Comparison of ENCODE assay signal across 8 cellular contexts in the genomic region with DNA sequence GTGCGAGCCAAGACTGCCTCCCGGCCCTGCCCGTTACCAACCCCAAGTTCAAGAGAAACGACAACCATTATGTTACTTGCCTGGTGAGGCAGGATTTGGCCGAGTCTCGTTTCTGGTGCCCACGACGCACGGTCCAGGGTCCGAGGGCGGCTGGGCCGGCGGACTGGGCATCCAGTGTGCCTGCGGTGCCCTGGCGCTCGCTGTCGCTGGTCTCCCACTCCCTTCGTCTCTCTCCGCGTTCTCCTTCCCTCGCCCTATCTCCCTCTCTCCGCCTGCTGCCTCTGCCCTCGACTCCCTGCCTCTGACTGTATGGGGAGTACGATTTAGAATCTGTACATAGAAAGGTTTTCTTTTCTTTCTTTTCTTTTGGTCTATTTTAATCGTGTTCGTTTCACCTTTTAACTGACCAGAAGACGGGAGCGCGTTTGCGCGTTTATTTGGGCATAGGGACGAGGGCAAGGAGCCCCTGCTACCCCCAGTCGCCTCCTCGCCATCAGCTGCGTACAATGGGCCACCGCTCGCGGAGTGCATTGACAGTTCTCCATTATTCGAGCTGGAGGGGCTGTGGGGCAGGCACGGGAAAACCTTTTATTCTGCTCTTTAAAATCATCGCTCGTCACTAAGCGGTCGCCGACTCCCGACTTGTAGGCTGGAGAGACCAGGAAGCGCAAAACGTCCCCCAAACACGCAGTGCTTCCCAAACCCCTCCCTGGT. TPM values are rescaled to one million over a fixed set of nuclear protein-coding genes. Genes with fewer than 3 reads are reported as not detected.
DNase-seq lines count a peak whose midpoint lies in the region; ATAC-seq and TF ChIP-seq lines count a peak whose summit lies in the region.

No MANE protein-coding gene starts in this region.

- H3K36me3 ChIP-seq in GM23338 (ENCODE audit: insufficient read depth) (no peaks in the 10 kb centered on the region), iPS-18a (ENCODE audit: control insufficient read depth, low read depth, low read length) (no peaks in the 10 kb centered on the region), subcutaneous abdominal adipose tissue (ENCODE audit: control insufficient read depth in 5 of 5, insufficient read depth in 5 of 5, low read length in 5 of 5) (no peaks in the 10 kb centered on the region)

- H3K9me3 Mint-ChIP-seq in GM23338 = no peaks in the 10 kb centered on the region; the same call in 2 of the 3 replicates
- H3K9me3 Mint-ChIP-seq in activated naive CD8-positive, alpha-beta T cell treated with anti-CD3 and anti-CD28 coated beads for 36 hours = no peaks in the 10 kb centered on the region

- CTCF ChIA-PET in AG04449 (lab: Yijun Ruan, JAX) = interaction anchor here (0.7 to 0.9 kb wide), 2 partner anchors 221 to 488 kb away, joined by 3 read pairs; no protein-coding TSS in a partner anchor

- peaks cover 19% of the 10 kb centered on the region; the same call in 1 of the 2 replicates for H3F3A ChIP-seq in GM23338 (replicated peaks; ENCODE audit: low read depth)

- H3K4me3 ChIP-seq in AG04449 (ENCODE audit: low read depth, low read length) = peak overlapping the region; percentile 80
- peak overlapping the region; percentile 69 for H3K4me3 ChIP-seq in GM23338
- peak overlapping the region; percentile 59 for H3K4me3 ChIP-seq in iPS-18a (ENCODE audit: low read length)
- peak overlapping the region; percentile 81 to 97 (median 88) for H3K4me3 ChIP-seq in subcutaneous abdominal adipose tissue (ENCODE audit: low read depth in 1 of 5, low read length in 5 of 5)

- no peak overlapping the region for H3K27ac Mint-ChIP-seq in GM23338
- H3K27ac Mint-ChIP-seq in activated naive CD8-positive, alpha-beta T cell treated with anti-CD3 and anti-CD28 coated beads for 36 hours = no peak overlapping the region

- peaks cover 30% of the 10 kb centered on the region for H3K4me1 Mint-ChIP-seq in GM23338
- H3K4me1 Mint-ChIP-seq in activated naive CD8-positive, alpha-beta T cell treated with anti-CD3 and anti-CD28 coated beads for 36 hours = peaks cover 16% of the 10 kb centered on the region

- no peaks in the 10 kb centered on the region for H3K79me2 ChIP-seq in GM23338 (replicated peaks; ENCODE audit: insufficient read depth)

- peaks cover 25% of the 10 kb centered on the region for H4K20me1 ChIP-seq in GM23338 (replicated peaks; ENCODE audit: insufficient read depth)

- intact Hi-C loops in posterior vena cava (cut with DNase I) = no loop called here

- H3K27me3 Mint-ChIP-seq in GM23338 (ENCODE audit: insufficient read depth, low read depth, poor library complexity) = peaks cover 5% of the 10 kb centered on the region
- H3K27me3 Mint-ChIP-seq in activated naive CD8-positive, alpha-beta T cell treated with anti-CD3 and anti-CD28 coated beads for 36 hours = peaks cover 58% of the 10 kb centered on the region

- H3K9me3 ChIP-seq in iPS-18a (ENCODE audit: control insufficient read depth, low read depth, low read length) (no peaks in the 10 kb centered on the region), subcutaneous abdominal adipose tissue (ENCODE audit: control insufficient read depth in 5 of 5, low read length in 5 of 5) (no peaks in the 10 kb centered on the region)

- H3K27ac ChIP-seq in GM23338 (ENCODE audit: low read depth) = no peak overlapping the region
- H3K27ac ChIP-seq in iPS-18a (ENCODE audit: low read length) = no peak overlapping the region
- peak overlapping the region; percentile 75 for H3K27ac ChIP-seq in subcutaneous abdominal adipose tissue (ENCODE audit: low read depth, low read length)

- H3K27me3 ChIP-seq in GM23338 (ENCODE audit: insufficient read depth) = peaks cover 95% of the 10 kb centered on the region
- H3K27me3 ChIP-seq in iPS-18a (ENCODE audit: control insufficient read depth, insufficient read depth, low read length) = peaks cover 90% of the 10 kb centered on the region
- H3K27me3 ChIP-seq in subcutaneous abdominal adipose tissue (ENCODE audit: control insufficient read depth in 5 of 5, insufficient read depth in 4 of 5, low read length in 5 of 5) = peaks cover 0 to 7% (median under 1%) of the 10 kb centered on the region in 5 donors

- peak overlapping the region; percentile 69; the same call in 1 of the 2 replicates for H2AFZ ChIP-seq in GM23338

- H3K4me1 ChIP-seq in GM23338 (ENCODE audit: insufficient read depth) (peaks cover 63% of the 10 kb centered on the region), iPS-18a (ENCODE audit: control insufficient read depth, low read depth, low read length) (peaks cover 14% of the 10 kb centered on the region), subcutaneous abdominal adipose tissue (ENCODE audit: control insufficient read depth in 5 of 5, insufficient read depth in 5 of 5, low read length in 5 of 5) (peaks cover 2 to 57% (median 45%) of the 10 kb centered on the region in 5 donors)

- H3K4me2 ChIP-seq in GM23338 = peak overlapping the region; percentile 95

- no peak overlapping the region; the same call in 2 of the 3 replicates for H3K4me3 Mint-ChIP-seq in GM23338
- H3K4me3 Mint-ChIP-seq in activated naive CD8-positive, alpha-beta T cell treated with anti-CD3 and anti-CD28 coated beads for 36 hours = peak overlapping the region; percentile 67

- H3K9ac ChIP-seq in iPS-18a (ENCODE audit: low read length) (peak overlapping the region; percentile 10), subcutaneous abdominal adipose tissue (ENCODE audit: low read length in 5 of 5) (peak overlapping the region; percentile 25 to 80 (median 77))

- peak; percentile 1 for ATAC-seq in GM23338

- POLR2A ChIA-PET in AG04449 (lab: Yijun Ruan, JAX) = no interaction called here

- H3K9me2 ChIP-seq in GM23338 (ENCODE audit: insufficient read depth) = no peaks in the 10 kb centered on the region

- TF ChIP-seq CTCF in AG04449 (IDR thresholded peaks at IDR 0.05; ENCODE audit: insufficient read depth, low read length, missing control alignments) = no peak
- TF ChIP-seq CTCF in GM23338 (conservative IDR thresholded peaks at IDR 0.05; ENCODE audit: low read depth in 2 of 2) = no peak

- DNase-seq in AG04449 (ENCODE audit: low read depth, low spot score) (no peak), GM23338 (ENCODE audit: low spot score) (no peak), GF-D8 (lab: John Stamatoyannopoulos, UW) (no peak), posterior vena cava (ENCODE audit: low spot score) (no peak), RKO (ENCODE audit: low spot score) (no peak)
- no peak for DNase-seq in activated naive CD8-positive, alpha-beta T cell treated with anti-CD3 and anti-CD28 coated beads for 36 hours

- no peaks in the 10 kb centered on the region; the same call in 2 of the 3 replicates for H3K36me3 Mint-ChIP-seq in GM23338 (ENCODE audit: low read depth)
- no peaks in the 10 kb centered on the region for H3K36me3 Mint-ChIP-seq in activated naive CD8-positive, alpha-beta T cell treated with anti-CD3 and anti-CD28 coated beads for 36 hours

TF ChIP-seq in GM23338, 12 proteins besides CTCF, POLR2A, EP300 and RAD21:
- TF ChIP-seq EZH2phosphoT487 (IDR thresholded peaks at IDR 0.05; ENCODE audit: unreplicated experiment) = no peak
- TF ChIP-seq EZH2 (IDR thresholded peaks at IDR 0.05; ENCODE audit: low read depth, unreplicated experiment) = peak; percentile 81

RNA-seq across cellular contexts. Expression of a gene that starts 0.5 kb away (rescaled TPM):
- total RNA-seq in GM23338 (2014; rRNA removed; shearing (Covaris generic)) = 0.59 and 3.0 TPM in 2 replicates
- 4.5 and 9.2 TPM in 2 replicates for polyA plus RNA-seq in GM23338 (2016; fragmentation: Nextera tagmentation; extraction: Ambion mirVana)
- not detected for total RNA-seq in activated naive CD8-positive, alpha-beta T cell treated with anti-CD3 and anti-CD28 coated beads for 36 hours
- 10 to 100 TPM; 19.7 to 25.6 TPM for total RNA-seq in posterior vena cava

RNA-seq across cellular contexts. Expression of a gene that starts 2.5 kb away (rescaled TPM):
- not detected in 2 replicates for total RNA-seq in GM23338 (2014; rRNA removed; shearing (Covaris generic))
- not detected in 2 replicates for polyA plus RNA-seq in GM23338 (2016; fragmentation: Nextera tagmentation; extraction: Ambion mirVana)
- not detected for total RNA-seq in activated naive CD8-positive, alpha-beta T cell treated with anti-CD3 and anti-CD28 coated beads for 36 hours
- total RNA-seq in posterior vena cava = 10 to 100 TPM; 31.5 to 41.7 TPM

Comparison
In these comparisons a context has a peak if more than half of its experiments do, and no peak if none do; other contexts are left out.
1. RNA of a gene that starts 2.5 kb away (total RNA-seq): 31.5 to 41.7 TPM in posterior vena cava; not detected in GM23338 and not detected in activated naive CD8-positive, alpha-beta T cell treated with anti-CD3 and anti-CD28 coated beads for 36 hours; every median in the first group is over 10 times any median in the second.
2. Peak in every context shown above with its lines, with median percentiles within 50 percentile points of each other: H3K4me3 ChIP-seq.